Comparison of ENCODE assay signal across 16 cellular contexts in genomic region chr1:20695503-20695902, GRCh38. TPM values are rescaled to one million over a fixed set of nuclear protein-coding genes. Genes with fewer than 3 reads are reported as not detected.
DNase-seq lines count a peak whose midpoint lies in the region; ATAC-seq, FAIRE-seq and TF ChIP-seq lines count a peak whose summit lies in the region.
"Had no signal": no experiment of that assay in that cellular context is flagged by ENCODE, and none has a peak within 500 bp of the region (broad histone marks: within the 10 kb centered on the region; RNA-seq: fewer than 3 reads in every experiment).

No MANE protein-coding gene starts in this region.

- H3K27ac ChIP-seq in osteoblast (ENCODE audit: low read depth, low read length) (no peak overlapping the region), pancreas (no peak overlapping the region), kidney (ENCODE audit: low read depth in 2 of 2, low read length in 2 of 2) (no peak overlapping the region)

- intact Hi-C loops in pancreas (cut with DNase I) (loop anchor here in 2 of 3 donors (5.0 to 10.0 kb wide), 2 partner anchors 499 to 502 kb away; no protein-coding TSS in a partner anchor), kidney (cut with DNase I) (loop anchor here (10.0 kb wide), 1 partner anchor 499 kb away; no protein-coding TSS in a partner anchor)

- peaks cover 13% of the 10 kb centered on the region for H3K27me3 Mint-ChIP-seq in activated naive CD8-positive, alpha-beta T cell treated with anti-CD3 and anti-CD28 coated beads, Interleukin-2, amount 10 ng/mL, durations not matched to agents 7 days and 5 days
- H3K27me3 Mint-ChIP-seq in activated naive CD8-positive, alpha-beta T cell treated with anti-CD3 and anti-CD28 coated beads for 36 hours: no peaks in the 10 kb centered on the region
- H3K27me3 Mint-ChIP-seq in HFFc6 (ENCODE audit: insufficient read depth) (peaks cover 5% of the 10 kb centered on the region), immature natural killer cell (ENCODE audit: low read depth in 3 of 3) (peaks cover 5 to 6% (median 5%) of the 10 kb centered on the region in 3 donors)

- H3K4me3 ChIP-seq in osteoblast (ENCODE audit: insufficient read depth, low read length) (no peak overlapping the region), pancreas (no peak overlapping the region), kidney (ENCODE audit: low read length in 2 of 2) (no peak overlapping the region)

- no peaks in the 10 kb centered on the region for H3K27me3 ChIP-seq in osteoblast (ENCODE audit: insufficient read depth, low read length)
- no peaks in the 10 kb centered on the region for H3K27me3 ChIP-seq in pancreas
- H3K27me3 ChIP-seq: BE2C, Peyer's patch had no signal

- H2AFZ ChIP-seq in osteoblast (ENCODE audit: low read length): no peak overlapping the region

- no peaks in the 10 kb centered on the region for H3K79me2 ChIP-seq in osteoblast (ENCODE audit: insufficient read depth, low read length)

- FAIRE-seq in pancreas (lab: Jason Lieb, UNC) (no peak), kidney (lab: Jason Lieb, UNC) (no peak)
- FAIRE-seq: H54 had no signal

- ATAC-seq in activated naive CD8-positive, alpha-beta T cell treated with anti-CD3 and anti-CD28 coated beads, Interleukin-2, amount 10 ng/mL, durations not matched to agents 7 days and 5 days (ENCODE audit: low read depth): no peak
- no peak for ATAC-seq in pancreas
- ATAC-seq in GM19023 (IDR thresholded peaks at IDR 0.05; ENCODE audit: unreplicated experiment): no peak

- H3K4me3 Mint-ChIP-seq in activated naive CD8-positive, alpha-beta T cell treated with anti-CD3 and anti-CD28 coated beads, Interleukin-2, amount 10 ng/mL, durations not matched to agents 7 days and 5 days: peak overlapping the region; percentile 88
- no peak overlapping the region for H3K4me3 Mint-ChIP-seq in activated naive CD8-positive, alpha-beta T cell treated with anti-CD3 and anti-CD28 coated beads for 36 hours
- H3K4me3 Mint-ChIP-seq in HFFc6 (peak overlapping the region; percentile 91), immature natural killer cell (peak overlapping the region in 3 of 5 donors; percentile 30 to 89 (median 86))

- peaks cover 7% of the 10 kb centered on the region for H3K4me1 Mint-ChIP-seq in activated naive CD8-positive, alpha-beta T cell treated with anti-CD3 and anti-CD28 coated beads, Interleukin-2, amount 10 ng/mL, durations not matched to agents 7 days and 5 days
- peaks cover 7% of the 10 kb centered on the region for H3K4me1 Mint-ChIP-seq in activated naive CD8-positive, alpha-beta T cell treated with anti-CD3 and anti-CD28 coated beads for 36 hours
- H3K4me1 Mint-ChIP-seq in HFFc6 (ENCODE audit: low read depth) (peaks cover 47% of the 10 kb centered on the region), immature natural killer cell (peaks cover 5 to 6% of the 10 kb centered on the region in 2 donors)

- no peak overlapping the region for H3K27ac Mint-ChIP-seq in activated naive CD8-positive, alpha-beta T cell treated with anti-CD3 and anti-CD28 coated beads, Interleukin-2, amount 10 ng/mL, durations not matched to agents 7 days and 5 days
- no peak overlapping the region for H3K27ac Mint-ChIP-seq in activated naive CD8-positive, alpha-beta T cell treated with anti-CD3 and anti-CD28 coated beads for 36 hours
- H3K27ac Mint-ChIP-seq in HFFc6 (no peak overlapping the region), immature natural killer cell (peak overlapping the region in 1 of 6 donors; percentile 1)

- H4K20me1 ChIP-seq in osteoblast (ENCODE audit: insufficient read depth, low read length): no peaks in the 10 kb centered on the region

- H3K9me3 ChIP-seq in osteoblast (ENCODE audit: low read depth, low read length): no peaks in the 10 kb centered on the region
- no peaks in the 10 kb centered on the region for H3K9me3 ChIP-seq in pancreas
- H3K9me3 ChIP-seq in kidney (ENCODE audit: control insufficient read depth in 1 of 2, low read length in 2 of 2): no peaks in the 10 kb centered on the region
- H3K9me3 ChIP-seq: BE2C, Peyer's patch had no signal

- DNase-seq in activated naive CD8-positive, alpha-beta T cell treated with anti-CD3 and anti-CD28 coated beads, Interleukin-2, amount 10 ng/mL, durations not matched to agents 7 days and 5 days: no peak
- no peak for DNase-seq in activated naive CD8-positive, alpha-beta T cell treated with anti-CD3 and anti-CD28 coated beads for 36 hours
- DNase-seq in HFFc6: no peak
- no peak for DNase-seq in immature natural killer cell
- peak; percentile 49 for DNase-seq in osteoblast (ENCODE audit: insufficient read length, low spot score, missing footprints)
- no peak for DNase-seq in pancreas
- no peak for DNase-seq in kidney
- DNase-seq: ACHN, BE2C, EL, NCI-H1930, NCI-H2171 treated with DMSO at 0.1 percent for 48 hours, Peyer's patch, Right ventricle myocardium superior had no signal

- H3K36me3 ChIP-seq in osteoblast (ENCODE audit: insufficient read depth, low read length) (no peaks in the 10 kb centered on the region), pancreas (no peaks in the 10 kb centered on the region), kidney (ENCODE audit: control insufficient read depth in 1 of 2, insufficient read depth in 2 of 2, low read length in 2 of 2) (no peaks in the 10 kb centered on the region)
- H3K36me3 ChIP-seq: BE2C, Peyer's patch had no signal

- no peak overlapping the region for H3K9ac ChIP-seq in kidney (ENCODE audit: low read length in 2 of 2)

- H3K4me1 ChIP-seq in osteoblast (ENCODE audit: insufficient read depth, low read length): peaks cover 17% of the 10 kb centered on the region
- H3K4me1 ChIP-seq in pancreas: peaks cover 0 to 3% (median 0%) of the 10 kb centered on the region in 3 donors
- peaks cover 0 to 2% of the 10 kb centered on the region in 2 donors for H3K4me1 ChIP-seq in kidney (ENCODE audit: control insufficient read depth in 1 of 2, insufficient read depth in 1 of 2, low read depth in 1 of 2, low read length in 2 of 2)
- H3K4me1 ChIP-seq: BE2C had no signal

- no peaks in the 10 kb centered on the region for H3K9me3 Mint-ChIP-seq in activated naive CD8-positive, alpha-beta T cell treated with anti-CD3 and anti-CD28 coated beads, Interleukin-2, amount 10 ng/mL, durations not matched to agents 7 days and 5 days
- H3K9me3 Mint-ChIP-seq in activated naive CD8-positive, alpha-beta T cell treated with anti-CD3 and anti-CD28 coated beads for 36 hours: no peaks in the 10 kb centered on the region
- no peaks in the 10 kb centered on the region for H3K9me3 Mint-ChIP-seq in HFFc6
- no peaks in the 10 kb centered on the region for H3K9me3 Mint-ChIP-seq in immature natural killer cell

- no peaks in the 10 kb centered on the region for H3K36me3 Mint-ChIP-seq in activated naive CD8-positive, alpha-beta T cell treated with anti-CD3 and anti-CD28 coated beads, Interleukin-2, amount 10 ng/mL, durations not matched to agents 7 days and 5 days
- no peaks in the 10 kb centered on the region for H3K36me3 Mint-ChIP-seq in activated naive CD8-positive, alpha-beta T cell treated with anti-CD3 and anti-CD28 coated beads for 36 hours
- H3K36me3 Mint-ChIP-seq in HFFc6 (ENCODE audit: low read depth) (peaks cover 6% of the 10 kb centered on the region; the same call in 1 of the 2 replicates), immature natural killer cell (no peaks in the 10 kb centered on the region)

- POLR2A ChIA-PET in activated naive CD8-positive, alpha-beta T cell treated with anti-CD3 and anti-CD28 coated beads, Interleukin-2, amount 10 ng/mL, durations not matched to agents 7 days and 5 days (lab: Charles Lee): no interaction called here

- 75 to 76% methylated on average over 10 of the region's 10 CpGs for WGBS in pancreas, 2 donors

- TF ChIP-seq CTCF in HFFc6 (IDR thresholded peaks at IDR 0.05): no peak
- no peak for TF ChIP-seq CTCF in osteoblast (IDR thresholded peaks at IDR 0.05; ENCODE audit: extremely low read depth, low read depth, low read length)
- no peak for TF ChIP-seq CTCF in pancreas (IDR thresholded peaks at IDR 0.05)
- TF ChIP-seq CTCF in kidney (IDR thresholded peaks at IDR 0.05; ENCODE audit: borderline replicate concordance, extremely low read depth, insufficient read depth): no peak

- H3K4me2 ChIP-seq in osteoblast (ENCODE audit: insufficient read depth, low read length): no peak overlapping the region

RNA-seq across cellular contexts. Expression of gene KIF17, which starts 22.3 kb away (rescaled TPM):
- total RNA-seq in activated naive CD8-positive, alpha-beta T cell treated with anti-CD3 and anti-CD28 coated beads, Interleukin-2, amount 10 ng/mL, durations not matched to agents 7 days and 5 days: not detected
- under 1 TPM in 1 of 2 experiments, not detected in 1; 0.16 TPM for total RNA-seq in activated naive CD8-positive, alpha-beta T cell treated with anti-CD3 and anti-CD28 coated beads for 36 hours
- total RNA-seq in HFFc6 (2021; fragmentation: NEBNext Ultra II Directional; extraction: Animal tissue kit (Norgen Biotek cat#: 25700)): 1 to 10 TPM; 5.8 to 8.1 (median 7.4) TPM
- polyA plus RNA-seq in immature natural killer cell: under 1 TPM in 1 of 3 donors, not detected in 2; 0.21 TPM
- 0.29 and 0.36 TPM in 2 replicates for total RNA-seq in osteoblast
- total RNA-seq in pancreas: under 1 TPM; 0.20 to 0.76 (median 0.61) TPM
- polyA plus RNA-seq in pancreas: 1 to 10 TPM in 1 of 2 donors, under 1 TPM in 1; 0.87 to 1.1 TPM
- total RNA-seq in kidney: 4.9 TPM
- 3.7 TPM for polyA plus RNA-seq in kidney (ENCODE audit: insufficient read depth, low read depth, low replicate concordance)

RNA-seq across cellular contexts. Expression of gene DDOST, which starts 34.3 kb away (rescaled TPM):
- 100 to 1,000 TPM; 131 to 134 TPM for total RNA-seq in activated naive CD8-positive, alpha-beta T cell treated with anti-CD3 and anti-CD28 coated beads, Interleukin-2, amount 10 ng/mL, durations not matched to agents 7 days and 5 days
- total RNA-seq in activated naive CD8-positive, alpha-beta T cell treated with anti-CD3 and anti-CD28 coated beads for 36 hours: 100 to 1,000 TPM; 156 to 164 TPM
- 100 to 1,000 TPM; 266 to 291 (median 281) TPM for total RNA-seq in HFFc6 (2021; fragmentation: NEBNext Ultra II Directional; extraction: Animal tissue kit (Norgen Biotek cat#: 25700))
- polyA plus RNA-seq in immature natural killer cell (100 to 1,000 TPM; 365 to 518 (median 376) TPM), pancreas (100 to 1,000 TPM in 1 of 2 donors, 10 to 100 TPM in 1; 98.2 to 127 TPM), kidney (ENCODE audit: insufficient read depth, low read depth, low replicate concordance) (146 TPM)
- total RNA-seq in osteoblast (291 and 293 TPM in 2 replicates), pancreas (100 to 1,000 TPM; 112 to 190 (median 141) TPM), kidney (206 TPM)

RNA-seq across cellular contexts. Expression of gene SH2D5, which starts 37.0 kb away (rescaled TPM):
- under 1 TPM; 0.11 to 0.14 TPM for total RNA-seq in activated naive CD8-positive, alpha-beta T cell treated with anti-CD3 and anti-CD28 coated beads, Interleukin-2, amount 10 ng/mL, durations not matched to agents 7 days and 5 days
- 1 to 10 TPM; 2.7 to 2.8 TPM for total RNA-seq in activated naive CD8-positive, alpha-beta T cell treated with anti-CD3 and anti-CD28 coated beads for 36 hours
- 10 to 100 TPM; 12.0 to 15.9 (median 13.2) TPM for total RNA-seq in HFFc6 (2021; fragmentation: NEBNext Ultra II Directional; extraction: Animal tissue kit (Norgen Biotek cat#: 25700))
- polyA plus RNA-seq in immature natural killer cell: not detected
- total RNA-seq in osteoblast: 1.4 and 1.8 TPM in 2 replicates
- under 1 TPM in 2 of 6 donors, not detected in 4; 0.05 to 0.09 TPM for total RNA-seq in pancreas
- under 1 TPM in 1 of 2 donors, not detected in 1; 0.27 TPM for polyA plus RNA-seq in pancreas
- total RNA-seq in kidney: 0.57 TPM
- 0.19 TPM for polyA plus RNA-seq in kidney (ENCODE audit: insufficient read depth, low read depth, low replicate concordance)
- total RNA-seq: Peyer's patch, Right ventricle myocardium superior had no signal
